34 cellular contexts compared by ENCODE assay signal in the genomic region with DNA sequence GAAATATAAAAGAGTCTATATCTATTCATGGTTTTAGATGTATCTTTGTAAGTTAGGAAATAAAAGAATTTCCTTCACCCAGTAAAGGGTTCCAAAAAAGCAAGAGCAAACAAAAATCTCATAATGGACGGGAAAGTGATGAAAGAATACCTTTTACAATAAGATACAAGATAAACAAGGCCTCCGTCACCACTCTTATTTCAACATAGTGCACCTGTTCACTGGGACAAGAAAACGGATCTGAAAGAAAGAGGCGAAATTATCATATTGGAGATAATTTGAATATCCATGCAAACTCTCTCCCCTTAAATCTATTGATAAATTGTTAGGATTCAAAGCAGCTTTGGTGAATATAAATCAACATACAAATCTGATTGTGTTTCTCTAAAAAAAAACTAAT. TPM values are rescaled to one million over a fixed set of nuclear protein-coding genes. Genes with fewer than 3 reads are reported as not detected.
"Had no signal": no experiment of that assay in that cellular context is flagged by ENCODE, and none has a peak within 500 bp of the region (broad histone marks: within the 10 kb centered on the region; RNA-seq: fewer than 3 reads in every experiment).

No MANE protein-coding gene starts in this region.

- H3K27ac ChIP-seq: ascending aorta, breast epithelium, cardiac muscle cell, colonic mucosa, epithelial cell of prostate, esophagus squamous epithelium, gastroesophageal sphincter, heart right ventricle, VCaP had no signal

- H3K4me1 ChIP-seq: ascending aorta, breast epithelium, colonic mucosa, esophagus squamous epithelium, gastroesophageal sphincter, heart right ventricle had no signal

- H3K9me3 ChIP-seq: ascending aorta, breast epithelium, colonic mucosa, gastroesophageal sphincter had no signal

- ATAC-seq: activated naive CD4-positive, alpha-beta T cell treated with anti-CD3 and anti-CD28 coated beads, Interleukin-2, amount 50 U/mL, for 72 hours; activated T-cell treated with anti-CD3 and anti-CD28 coated beads, Interleukin-2, amount 50 U/mL, for 72 hours; gastroesophageal sphincter; heart right ventricle; WTC11 had no signal

- H3K4me3 ChIP-seq: ascending aorta, breast epithelium, cardiac muscle cell, colonic mucosa, esophagus squamous epithelium, gastroesophageal sphincter, heart right ventricle had no signal

- H3K27me3 ChIP-seq: ascending aorta, breast epithelium, cardiac muscle cell, colonic mucosa, esophagus squamous epithelium had no signal

- DNase-seq: activated CD4-positive, alpha-beta memory T cell treated with anti-CD3 and anti-CD28 coated beads, Interleukin-2, amount 10 ng/mL, durations not matched to agents 7 days and 5 days; activated CD4-positive, alpha-beta T cell treated with anti-CD3 and anti-CD28 coated beads for 1 hour; activated CD4-positive, alpha-beta T cell treated with anti-CD3 and anti-CD28 coated beads for 4 hours; activated CD4-positive, alpha-beta T cell treated with anti-CD3 and anti-CD28 coated beads, Interleukin-2, amount 10 ng/mL, durations not matched to agents 7 days and 5 days; activated CD4-positive, alpha-beta T cell treated with anti-CD3 and anti-CD28 coated beads, Interleukin-2, amount 50 U/mL, for 4 hours; activated CD8-positive, alpha-beta memory T cell treated with anti-CD3 and anti-CD28 coated beads, Interleukin-2, amount 50 U/mL, for 48 hours; activated gamma-delta T cell; activated naive CD4-positive, alpha-beta T cell; activated naive CD4-positive, alpha-beta T cell treated with anti-CD3 and anti-CD28 coated beads, Interleukin-2, amount 10 ng/mL, durations not matched to agents 7 days and 5 days; activated naive CD8-positive, alpha-beta T cell treated with anti-CD3 and anti-CD28 coated beads, Interleukin-2, amount 10 ng/mL, durations not matched to agents 7 days and 5 days; activated T-cell treated with anti-CD3 and anti-CD28 coated beads for 4 hours; activated T-cell treated with anti-CD3 and anti-CD28 coated beads, Interleukin-2, amount 50 U/mL, for 24 hours; activated T-cell treated with anti-CD3 and anti-CD28 coated beads, Interleukin-2, amount 50 U/mL, for 72 hours; central memory CD4-positive, alpha-beta T cell; cerebellar nuclear complex; colonic mucosa; effector CD8-positive, alpha-beta T cell; esophagus squamous epithelium; foreskin melanocyte; heart right ventricle; T-helper 2 cell had no signal

- H3K36me3 ChIP-seq: ascending aorta, breast epithelium, cardiac muscle cell, colonic mucosa, esophagus squamous epithelium, gastroesophageal sphincter, heart right ventricle had no signal

RNA-seq across cellular contexts. Expression of a gene that starts 0.9 kb away (rescaled TPM):
- total RNA-seq: activated CD4-positive, alpha-beta memory T cell treated with anti-CD3 and anti-CD28 coated beads, Interleukin-2, amount 10 ng/mL, durations not matched to agents 7 days and 5 days; activated CD4-positive, alpha-beta T cell treated with anti-CD3 and anti-CD28 coated beads, Interleukin-2, amount 10 ng/mL, durations not matched to agents 7 days and 5 days; activated naive CD8-positive, alpha-beta T cell treated with anti-CD3 and anti-CD28 coated beads, Interleukin-2, amount 10 ng/mL, durations not matched to agents 7 days and 5 days; activated T-cell treated with anti-CD3 and anti-CD28 coated beads, Interleukin-2, amount 50 U/mL, for 72 hours; ascending aorta; cardiac muscle cell; endothelial cell of umbilical vein; esophagus squamous epithelium; fibroblast of villous mesenchyme; gastroesophageal sphincter; glomerular endothelial cell; heart right ventricle; WTC11 had no signal

RNA-seq across cellular contexts. Expression of a gene that starts 3.7 kb away (rescaled TPM):
- total RNA-seq: activated CD4-positive, alpha-beta memory T cell treated with anti-CD3 and anti-CD28 coated beads, Interleukin-2, amount 10 ng/mL, durations not matched to agents 7 days and 5 days; activated CD4-positive, alpha-beta T cell treated with anti-CD3 and anti-CD28 coated beads, Interleukin-2, amount 10 ng/mL, durations not matched to agents 7 days and 5 days; activated naive CD4-positive, alpha-beta T cell treated with anti-CD3 and anti-CD28 coated beads, Interleukin-2, amount 50 U/mL, for 72 hours; activated naive CD8-positive, alpha-beta T cell treated with anti-CD3 and anti-CD28 coated beads, Interleukin-2, amount 10 ng/mL, durations not matched to agents 7 days and 5 days; activated T-cell treated with anti-CD3 and anti-CD28 coated beads, Interleukin-2, amount 50 U/mL, for 72 hours; ascending aorta; breast epithelium; cardiac muscle cell; colonic mucosa; dermis microvascular lymphatic vessel endothelial cell; endothelial cell of umbilical vein; fibroblast of lung; fibroblast of villous mesenchyme; gastroesophageal sphincter; glomerular endothelial cell; heart right ventricle; WTC11 had no signal
